In the genomic region with DNA sequence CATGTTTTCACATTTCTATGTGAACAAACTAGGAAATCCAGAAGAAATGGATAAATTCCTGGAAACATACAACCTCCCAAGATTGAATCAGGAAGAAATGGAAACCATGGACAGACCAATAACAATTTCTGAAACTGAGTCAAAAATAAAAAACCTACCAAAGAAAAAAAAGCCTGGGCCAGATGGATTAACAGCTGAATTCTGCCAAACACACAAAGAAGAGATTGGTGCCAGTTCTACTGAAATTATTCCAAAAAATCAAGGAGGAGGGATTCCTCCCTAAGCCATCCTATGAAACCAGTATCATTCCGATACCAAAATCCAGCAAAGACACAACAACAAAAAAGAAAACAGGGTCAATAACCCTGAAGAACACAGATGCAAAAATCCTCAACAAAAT, we compare ENCODE assay signal across 27 cellular contexts.
"Had no signal": no experiment of that assay in that cellular context is flagged by ENCODE, and none has a peak within 500 bp of the region (broad histone marks: within the 10 kb centered on the region; RNA-seq: fewer than 3 reads in every experiment).

No MANE protein-coding gene starts in this region.

- H3K27me3 Mint-ChIP-seq: progenitor cell of endocrine pancreas; stimulated activated memory B cell treated with anti-CD40 and anti-IgM and Interleukin-4, amounts not matched to agents 10 μg/mL and 1 μg/mL and 100 μg/mL, for 72 hours; stimulated activated naive CD8-positive, alpha-beta T cell treated with anti-CD3 and anti-CD28 coated beads, Interleukin-15, amount 100 ng/mL, for 72 hours; type B pancreatic cell had no signal

- H3K36me3 Mint-ChIP-seq: neural progenitor cell; stimulated activated memory B cell treated with anti-CD40 and anti-IgM and Interleukin-4, amounts not matched to agents 10 μg/mL and 1 μg/mL and 100 μg/mL, for 72 hours; type B pancreatic cell had no signal

- H3K4me3 Mint-ChIP-seq: natural killer cell; nephron; neural progenitor cell; stimulated activated memory B cell treated with anti-CD40 and anti-IgM and Interleukin-4, amounts not matched to agents 10 μg/mL and 1 μg/mL and 100 μg/mL, for 72 hours; stimulated activated naive CD8-positive, alpha-beta T cell treated with anti-CD3 and anti-CD28 coated beads, Interleukin-15, amount 100 ng/mL, for 72 hours; type B pancreatic cell had no signal

- H3K27ac Mint-ChIP-seq: natural killer cell; nephron; neural progenitor cell; progenitor cell of endocrine pancreas; stimulated activated memory B cell treated with anti-CD40 and anti-IgM and Interleukin-4, amounts not matched to agents 10 μg/mL and 1 μg/mL and 100 μg/mL, for 72 hours; stimulated activated naive CD8-positive, alpha-beta T cell treated with anti-CD3 and anti-CD28 coated beads, Interleukin-15, amount 100 ng/mL, for 72 hours; type B pancreatic cell had no signal

- FAIRE-seq: small intestine had no signal

- H3K9me3 Mint-ChIP-seq: neural progenitor cell had no signal

- H3K4me1 Mint-ChIP-seq: natural killer cell; nephron; stimulated activated memory B cell treated with anti-CD40 and anti-IgM and Interleukin-4, amounts not matched to agents 10 μg/mL and 1 μg/mL and 100 μg/mL, for 72 hours; stimulated activated naive CD8-positive, alpha-beta T cell treated with anti-CD3 and anti-CD28 coated beads, Interleukin-15, amount 100 ng/mL, for 72 hours had no signal

- ATAC-seq: natural killer cell; psoas muscle; right cardiac atrium; right lobe of liver; stimulated activated memory B cell treated with anti-CD40 and anti-IgM and Interleukin-4, amounts not matched to agents 10 μg/mL and 1 μg/mL and 100 μg/mL, for 72 hours; stimulated activated naive CD8-positive, alpha-beta T cell treated with anti-CD3 and anti-CD28 coated beads, Interleukin-15, amount 100 ng/mL, for 72 hours; stimulated activated naive CD8-positive, alpha-beta T cell treated with anti-CD3 and anti-CD28 coated beads, Interleukin-15, Interleukin-2, amounts not matched to agents 100 U/mL and 50 U/mL, for 24 hours; upper lobe of right lung had no signal

- DNase-seq: natural killer cell; occipital lobe; ovary; posterior cingulate gyrus; psoas muscle; right cardiac atrium; right lobe of liver; sigmoid colon; small intestine; stimulated activated CD4-positive, alpha-beta T cell treated with anti-CD3 and anti-CD28 coated beads, Interleukin-15, amount 100 ng/mL, for 24 hours; stimulated activated CD4-positive, alpha-beta T cell treated with anti-CD3 and anti-CD28 coated beads, Interleukin-4, amount 100 ng/mL, for 1 hour; stimulated activated CD4-positive, alpha-beta T cell treated with anti-CD3 and anti-CD28 coated beads, Interleukin-4, amount 100 ng/mL, for 4 hours; stimulated activated CD8-positive, alpha-beta memory T cell treated with anti-CD3 and anti-CD28 coated beads, Interleukin-4, amount 100 ng/mL, for 48 hours; stimulated activated naive CD4-positive, alpha-beta T cell; stimulated activated naive CD8-positive, alpha-beta T cell treated with anti-CD3 and anti-CD28 coated beads, Interleukin-15, amount 100 ng/mL, for 72 hours; stimulated activated naive CD8-positive, alpha-beta T cell treated with anti-CD3 and anti-CD28 coated beads, Interleukin-15, Interleukin-2, amounts not matched to agents 100 U/mL and 50 U/mL, for 24 hours; substantia nigra; testis; tibial artery; transverse colon; upper lobe of right lung; uterus had no signal
